ENCODE assay signal across 1 cellular context in genomic region chr9:96382175-96382574, GRCh38.
TF ChIP-seq lines count a peak whose summit lies in the region.

No MANE protein-coding gene starts in this region.

TF ChIP-seq in IMR-90, 13 proteins besides CTCF, POLR2A, EP300 and RAD21 (continued from another document):
- TF ChIP-seq USF2 (IDR thresholded peaks at IDR 0.05; ENCODE audit: low read depth, low read length) (no peak), NFE2L2 (IDR thresholded peaks at IDR 0.05; ENCODE audit: low read depth, low read length) (no peak), FOS (IDR thresholded peaks at IDR 0.05; ENCODE audit: low read depth, low read length) (no peak), MAZ (IDR thresholded peaks at IDR 0.05; ENCODE audit: borderline replicate concordance, low read depth, low read length) (no peak), RCOR1 (IDR thresholded peaks at IDR 0.05; ENCODE audit: insufficient replicate concordance, low read length) (no peak), RFX5 (IDR thresholded peaks at IDR 0.05; ENCODE audit: low read depth, low read length) (no peak), CHD1 (IDR thresholded peaks at IDR 0.05; ENCODE audit: low read depth, low read length) (no peak)
TF ChIP-seq in IMR-90: peak in this region for 0.
